Comparison of ENCODE assay signal across 1 cellular context in genomic region chr3:170692720-170693119, GRCh38.
TF ChIP-seq lines count a peak whose summit lies in the region.

No MANE protein-coding gene starts in this region.

TF ChIP-seq in GM23338, 12 proteins besides CTCF, POLR2A, EP300 and RAD21 (continued from another document):
- TF ChIP-seq, protein P1, sequence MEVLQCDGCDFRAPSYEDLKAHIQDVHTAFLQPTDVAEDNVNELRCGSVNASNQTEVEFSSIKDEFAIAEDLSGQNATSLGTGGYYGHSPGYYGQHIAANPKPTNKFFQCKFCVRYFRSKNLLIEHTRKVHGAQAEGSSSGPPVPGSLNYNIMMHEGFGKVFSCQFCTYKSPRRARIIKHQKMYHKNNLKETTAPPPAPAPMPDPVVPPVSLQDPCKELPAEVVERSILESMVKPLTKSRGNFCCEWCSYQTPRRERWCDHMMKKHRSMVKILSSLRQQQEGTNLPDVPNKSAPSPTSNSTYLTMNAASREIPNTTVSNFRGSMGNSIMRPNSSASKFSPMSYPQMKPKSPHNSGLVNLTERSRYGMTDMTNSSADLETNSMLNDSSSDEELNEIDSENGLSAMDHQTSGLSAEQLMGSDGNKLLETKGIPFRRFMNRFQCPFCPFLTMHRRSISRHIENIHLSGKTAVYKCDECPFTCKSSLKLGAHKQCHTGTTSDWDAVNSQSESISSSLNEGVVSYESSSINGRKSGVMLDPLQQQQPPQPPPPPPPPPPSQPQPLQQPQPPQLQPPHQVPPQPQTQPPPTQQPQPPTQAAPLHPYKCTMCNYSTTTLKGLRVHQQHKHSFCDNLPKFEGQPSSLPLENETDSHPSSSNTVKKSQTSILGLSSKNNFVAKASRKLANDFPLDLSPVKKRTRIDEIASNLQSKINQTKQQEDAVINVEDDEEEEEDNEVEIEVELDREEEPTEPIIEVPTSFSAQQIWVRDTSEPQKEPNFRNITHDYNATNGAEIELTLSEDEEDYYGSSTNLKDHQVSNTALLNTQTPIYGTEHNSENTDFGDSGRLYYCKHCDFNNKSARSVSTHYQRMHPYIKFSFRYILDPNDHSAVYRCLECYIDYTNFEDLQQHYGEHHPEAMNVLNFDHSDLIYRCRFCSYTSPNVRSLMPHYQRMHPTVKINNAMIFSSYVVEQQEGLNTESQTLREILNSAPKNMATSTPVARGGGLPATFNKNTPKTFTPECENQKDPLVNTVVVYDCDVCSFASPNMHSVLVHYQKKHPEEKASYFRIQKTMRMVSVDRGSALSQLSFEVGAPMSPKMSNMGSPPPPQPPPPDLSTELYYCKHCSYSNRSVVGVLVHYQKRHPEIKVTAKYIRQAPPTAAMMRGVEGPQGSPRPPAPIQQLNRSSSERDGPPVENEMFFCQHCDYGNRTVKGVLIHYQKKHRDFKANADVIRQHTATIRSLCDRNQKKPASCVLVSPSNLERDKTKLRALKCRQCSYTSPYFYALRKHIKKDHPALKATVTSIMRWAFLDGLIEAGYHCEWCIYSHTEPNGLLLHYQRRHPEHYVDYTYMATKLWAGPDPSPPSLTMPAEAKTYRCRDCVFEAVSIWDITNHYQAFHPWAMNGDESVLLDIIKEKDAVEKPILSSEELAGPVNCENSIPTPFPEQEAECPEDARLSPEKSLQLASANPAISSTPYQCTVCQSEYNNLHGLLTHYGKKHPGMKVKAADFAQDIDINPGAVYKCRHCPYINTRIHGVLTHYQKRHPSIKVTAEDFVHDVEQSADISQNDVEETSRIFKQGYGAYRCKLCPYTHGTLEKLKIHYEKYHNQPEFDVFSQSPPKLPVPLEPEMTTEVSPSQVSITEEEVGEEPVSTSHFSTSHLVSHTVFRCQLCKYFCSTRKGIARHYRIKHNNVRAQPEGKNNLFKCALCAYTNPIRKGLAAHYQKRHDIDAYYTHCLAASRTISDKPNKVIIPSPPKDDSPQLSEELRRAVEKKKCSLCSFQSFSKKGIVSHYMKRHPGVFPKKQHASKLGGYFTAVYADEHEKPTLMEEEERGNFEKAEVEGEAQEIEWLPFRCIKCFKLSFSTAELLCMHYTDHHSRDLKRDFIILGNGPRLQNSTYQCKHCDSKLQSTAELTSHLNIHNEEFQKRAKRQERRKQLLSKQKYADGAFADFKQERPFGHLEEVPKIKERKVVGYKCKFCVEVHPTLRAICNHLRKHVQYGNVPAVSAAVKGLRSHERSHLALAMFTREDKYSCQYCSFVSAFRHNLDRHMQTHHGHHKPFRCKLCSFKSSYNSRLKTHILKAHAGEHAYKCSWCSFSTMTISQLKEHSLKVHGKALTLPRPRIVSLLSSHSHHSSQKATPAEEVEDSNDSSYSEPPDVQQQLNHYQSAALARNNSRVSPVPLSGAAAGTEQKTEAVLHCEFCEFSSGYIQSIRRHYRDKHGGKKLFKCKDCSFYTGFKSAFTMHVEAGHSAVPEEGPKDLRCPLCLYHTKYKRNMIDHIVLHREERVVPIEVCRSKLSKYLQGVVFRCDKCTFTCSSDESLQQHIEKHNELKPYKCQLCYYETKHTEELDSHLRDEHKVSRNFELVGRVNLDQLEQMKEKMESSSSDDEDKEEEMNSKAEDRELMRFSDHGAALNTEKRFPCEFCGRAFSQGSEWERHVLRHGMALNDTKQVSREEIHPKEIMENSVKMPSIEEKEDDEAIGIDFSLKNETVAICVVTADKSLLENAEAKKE (CRISPR knock-in tag; IDR thresholded peaks at IDR 0.05): no peak
- no peak for TF ChIP-seq NANOG (IDR thresholded peaks at IDR 0.05; ENCODE audit: borderline replicate concordance)
